In genomic region chr17:76397687-76398522, GRCh38 we compare ENCODE assay signal across 1 cellular context.
TF ChIP-seq lines count a peak whose summit lies in the region.

No MANE protein-coding gene starts in this region.

TF ChIP-seq in K562, 482 proteins besides CTCF, POLR2A, EP300 and RAD21 (continued from another document and continues in another):
- no peak for TF ChIP-seq ZNF518B (CRISPR knock-in tag; IDR thresholded peaks at IDR 0.05)
- TF ChIP-seq CEBPG (CRISPR knock-in tag; IDR thresholded peaks at IDR 0.05), result no peak
- no peak for TF ChIP-seq CEBPG (tag; conservative IDR thresholded peaks at IDR 0.05 in 1 of 2, IDR thresholded peaks at IDR 0.05 in 1 of 2)
- TF ChIP-seq ZNF384 (IDR thresholded peaks at IDR 0.05; ENCODE audit: low read depth, low read length), result no peak
- TF ChIP-seq TCF7 (IDR thresholded peaks at IDR 0.05; ENCODE audit: borderline replicate concordance), result no peak
- TF ChIP-seq KAT7 (CRISPR knock-in tag; IDR thresholded peaks at IDR 0.05; ENCODE audit: borderline replicate concordance), result no peak
- no peak for TF ChIP-seq ZNF445 (CRISPR knock-in tag; IDR thresholded peaks at IDR 0.05; ENCODE audit: low read depth)
- TF ChIP-seq GATA2 (CRISPR knock-in tag; IDR thresholded peaks at IDR 0.05), result no peak
- TF ChIP-seq ZNF561 (CRISPR knock-in tag; conservative IDR thresholded peaks at IDR 0.05), result no peak
- no peak for TF ChIP-seq PTBP1 (IDR thresholded peaks at IDR 0.05; ENCODE audit: low read depth, low read length)
- no peak for TF ChIP-seq ARID4B (CRISPR knock-in tag; IDR thresholded peaks at IDR 0.05)
- peak in 1 of 2 experiments; percentile 56; a peak in 1 of 4 replicates for TF ChIP-seq RCOR1 (IDR thresholded peaks at IDR 0.05; ENCODE audit: borderline replicate concordance in 1 of 2, low read depth in 2 of 2, low read length in 2 of 2)
- TF ChIP-seq RBM17 (IDR thresholded peaks at IDR 0.05; ENCODE audit: borderline replicate concordance, low read depth, low read length), result no peak
- TF ChIP-seq ILF3 (IDR thresholded peaks at IDR 0.05; ENCODE audit: borderline replicate concordance), result no peak
- no peak for TF ChIP-seq ZNF197 (CRISPR knock-in tag; IDR thresholded peaks at IDR 0.05; ENCODE audit: low read depth)
- TF ChIP-seq HNRNPL (IDR thresholded peaks at IDR 0.05; ENCODE audit: low read depth, low read length), result no peak
- no peak for TF ChIP-seq BACH1 (tag; IDR thresholded peaks at IDR 0.05)
- peak; percentile 74; the same call in 1 of the 2 replicates for TF ChIP-seq RB1 (IDR thresholded peaks at IDR 0.05; ENCODE audit: low read depth)
- no peak for TF ChIP-seq ZNF77 (CRISPR knock-in tag; IDR thresholded peaks at IDR 0.05)
- TF ChIP-seq NRF1 (conservative IDR thresholded peaks at IDR 0.05 in 1 of 2, IDR thresholded peaks at IDR 0.05 in 1 of 2), result no peak
- peak; percentile 75 for TF ChIP-seq DEAF1 (CRISPR knock-in tag; IDR thresholded peaks at IDR 0.05)
- TF ChIP-seq ZNF212 (CRISPR knock-in tag; IDR thresholded peaks at IDR 0.05), result no peak
- TF ChIP-seq, protein P1, sequence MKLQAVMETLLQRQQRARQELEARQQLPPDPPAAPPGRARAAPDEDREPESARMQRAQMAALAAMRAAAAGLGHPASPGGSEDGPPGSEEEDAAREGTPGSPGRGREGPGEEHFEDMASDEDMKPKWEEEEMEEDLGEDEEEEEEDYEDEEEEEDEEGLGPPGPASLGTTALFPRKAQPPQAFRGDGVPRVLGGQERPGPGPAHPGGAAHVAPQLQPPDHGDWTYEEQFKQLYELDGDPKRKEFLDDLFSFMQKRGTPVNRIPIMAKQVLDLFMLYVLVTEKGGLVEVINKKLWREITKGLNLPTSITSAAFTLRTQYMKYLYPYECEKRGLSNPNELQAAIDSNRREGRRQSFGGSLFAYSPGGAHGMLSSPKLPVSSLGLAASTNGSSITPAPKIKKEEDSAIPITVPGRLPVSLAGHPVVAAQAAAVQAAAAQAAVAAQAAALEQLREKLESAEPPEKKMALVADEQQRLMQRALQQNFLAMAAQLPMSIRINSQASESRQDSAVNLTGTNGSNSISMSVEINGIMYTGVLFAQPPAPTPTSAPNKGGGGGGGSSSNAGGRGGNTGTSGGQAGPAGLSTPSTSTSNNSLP (IDR thresholded peaks at IDR 0.05; ENCODE audit: borderline replicate concordance, low read depth, low read length), result no peak
- TF ChIP-seq ZNF408 (CRISPR knock-in tag; IDR thresholded peaks at IDR 0.05; ENCODE audit: low read depth), result no peak
- TF ChIP-seq BRD4 (IDR thresholded peaks at IDR 0.05), result no peak
- TF ChIP-seq PHF20 (IDR thresholded peaks at IDR 0.05; ENCODE audit: partially characterized antibody), result no peak
- TF ChIP-seq NEUROD1 (IDR thresholded peaks at IDR 0.05; ENCODE audit: borderline replicate concordance, low read depth, low read length, partially characterized antibody), result no peak
- TF ChIP-seq MTA1 (IDR thresholded peaks at IDR 0.05; ENCODE audit: borderline replicate concordance), result no peak
- TF ChIP-seq, protein P2, sequence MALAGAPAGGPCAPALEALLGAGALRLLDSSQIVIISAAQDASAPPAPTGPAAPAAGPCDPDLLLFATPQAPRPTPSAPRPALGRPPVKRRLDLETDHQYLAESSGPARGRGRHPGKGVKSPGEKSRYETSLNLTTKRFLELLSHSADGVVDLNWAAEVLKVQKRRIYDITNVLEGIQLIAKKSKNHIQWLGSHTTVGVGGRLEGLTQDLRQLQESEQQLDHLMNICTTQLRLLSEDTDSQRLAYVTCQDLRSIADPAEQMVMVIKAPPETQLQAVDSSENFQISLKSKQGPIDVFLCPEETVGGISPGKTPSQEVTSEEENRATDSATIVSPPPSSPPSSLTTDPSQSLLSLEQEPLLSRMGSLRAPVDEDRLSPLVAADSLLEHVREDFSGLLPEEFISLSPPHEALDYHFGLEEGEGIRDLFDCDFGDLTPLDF (CRISPR knock-in tag; IDR thresholded peaks at IDR 0.05), result no peak
- no peak for TF ChIP-seq TBL1XR1 (IDR thresholded peaks at IDR 0.05; ENCODE audit: low read length in 2 of 2)
- no peak for TF ChIP-seq ZNF12 (CRISPR knock-in tag; IDR thresholded peaks at IDR 0.05)
- TF ChIP-seq MEF2D (tag; conservative IDR thresholded peaks at IDR 0.05; ENCODE audit: low read depth), result no peak
- no peak for TF ChIP-seq TRIM28 (IDR thresholded peaks at IDR 0.05)
- TF ChIP-seq YY1 (IDR thresholded peaks at IDR 0.05; ENCODE audit: borderline replicate concordance in 1 of 3, control insufficient read depth in 1 of 3, extremely low read depth in 1 of 3, insufficient read depth in 3 of 3, insufficient read length in 1 of 3, insufficient replicate concordance in 2 of 3, low read depth in 1 of 3, low read length in 2 of 3), result peak in 1 of 3 experiments; percentile 23
- TF ChIP-seq, protein P3, sequence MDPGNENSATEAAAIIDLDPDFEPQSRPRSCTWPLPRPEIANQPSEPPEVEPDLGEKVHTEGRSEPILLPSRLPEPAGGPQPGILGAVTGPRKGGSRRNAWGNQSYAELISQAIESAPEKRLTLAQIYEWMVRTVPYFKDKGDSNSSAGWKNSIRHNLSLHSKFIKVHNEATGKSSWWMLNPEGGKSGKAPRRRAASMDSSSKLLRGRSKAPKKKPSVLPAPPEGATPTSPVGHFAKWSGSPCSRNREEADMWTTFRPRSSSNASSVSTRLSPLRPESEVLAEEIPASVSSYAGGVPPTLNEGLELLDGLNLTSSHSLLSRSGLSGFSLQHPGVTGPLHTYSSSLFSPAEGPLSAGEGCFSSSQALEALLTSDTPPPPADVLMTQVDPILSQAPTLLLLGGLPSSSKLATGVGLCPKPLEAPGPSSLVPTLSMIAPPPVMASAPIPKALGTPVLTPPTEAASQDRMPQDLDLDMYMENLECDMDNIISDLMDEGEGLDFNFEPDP (CRISPR knock-in tag; IDR thresholded peaks at IDR 0.05), result no peak
- 0 out of 2 replicates have a peak, but pooled peaks have one; percentile 25 for TF ChIP-seq USF1 (CRISPR knock-in tag; IDR thresholded peaks at IDR 0.05)
- 0 out of 2 replicates have a peak, but pooled peaks have one; percentile 7 for TF ChIP-seq SMARCA5 (IDR thresholded peaks at IDR 0.05)
- no peak for TF ChIP-seq KDM5B (IDR thresholded peaks at IDR 0.05; ENCODE audit: insufficient replicate concordance, low read depth, low read length)
- 0 out of 2 replicates have a peak, but pooled peaks have one; percentile 7 for TF ChIP-seq HCFC1 (IDR thresholded peaks at IDR 0.05; ENCODE audit: low read depth, low read length)
- no peak for TF ChIP-seq ZNF583 (CRISPR knock-in tag; IDR thresholded peaks at IDR 0.05)
- TF ChIP-seq ZSCAN32 (CRISPR knock-in tag; IDR thresholded peaks at IDR 0.05), result no peak
- TF ChIP-seq EWSR1 (IDR thresholded peaks at IDR 0.05; ENCODE audit: borderline replicate concordance, low read depth, partially characterized antibody), result no peak
- no peak for TF ChIP-seq BCL6 (CRISPR knock-in tag; IDR thresholded peaks at IDR 0.05)
- TF ChIP-seq, protein P4, sequence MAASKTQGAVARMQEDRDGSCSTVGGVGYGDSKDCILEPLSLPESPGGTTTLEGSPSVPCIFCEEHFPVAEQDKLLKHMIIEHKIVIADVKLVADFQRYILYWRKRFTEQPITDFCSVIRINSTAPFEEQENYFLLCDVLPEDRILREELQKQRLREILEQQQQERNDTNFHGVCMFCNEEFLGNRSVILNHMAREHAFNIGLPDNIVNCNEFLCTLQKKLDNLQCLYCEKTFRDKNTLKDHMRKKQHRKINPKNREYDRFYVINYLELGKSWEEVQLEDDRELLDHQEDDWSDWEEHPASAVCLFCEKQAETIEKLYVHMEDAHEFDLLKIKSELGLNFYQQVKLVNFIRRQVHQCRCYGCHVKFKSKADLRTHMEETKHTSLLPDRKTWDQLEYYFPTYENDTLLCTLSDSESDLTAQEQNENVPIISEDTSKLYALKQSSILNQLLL (CRISPR knock-in tag; IDR thresholded peaks at IDR 0.05; ENCODE audit: borderline replicate concordance), result no peak
- TF ChIP-seq CBX5 (IDR thresholded peaks at IDR 0.05; ENCODE audit: borderline replicate concordance, low read depth), result no peak
- TF ChIP-seq RUNX1 (IDR thresholded peaks at IDR 0.05; ENCODE audit: low read depth), result no peak; the same call in 1 of the 2 replicates
- TF ChIP-seq JUN (IDR thresholded peaks at IDR 0.05; ENCODE audit: borderline replicate concordance, low read depth, low read length), result no peak
- TF ChIP-seq JUN (CRISPR knock-in tag; IDR thresholded peaks at IDR 0.05; ENCODE audit: borderline replicate concordance), result no peak
- TF ChIP-seq CTCFL (IDR thresholded peaks at IDR 0.05; ENCODE audit: borderline replicate concordance, insufficient read depth, low read depth, low read length, poor library complexity, severe bottlenecking), result no peak
